In the genomic region with DNA sequence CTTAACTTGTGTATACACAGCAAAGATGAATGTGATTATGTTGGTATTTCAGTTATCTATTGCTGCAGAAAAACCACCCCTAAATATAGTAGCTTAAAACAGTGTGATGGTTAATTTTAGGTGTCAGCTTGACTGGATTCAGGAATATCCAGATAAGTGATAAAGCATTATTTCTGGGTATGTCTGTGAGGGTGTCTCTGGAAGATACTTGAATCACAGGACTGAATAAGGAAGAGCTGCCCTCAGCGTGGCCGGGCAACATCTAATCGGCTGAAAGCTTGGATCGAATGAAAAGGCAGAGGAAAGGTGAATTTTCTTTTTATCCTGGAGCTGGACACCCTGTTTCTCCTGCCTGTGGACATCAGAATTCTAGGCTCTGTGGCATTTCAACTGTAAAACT, we compare ENCODE assay signal across 32 cellular contexts.
"Had no signal": no experiment of that assay in that cellular context is flagged by ENCODE, and none has a peak within 500 bp of the region (broad histone marks: within the 10 kb centered on the region; RNA-seq: fewer than 3 reads in every experiment).

No MANE protein-coding gene starts in this region.

- H3K27me3 ChIP-seq: neural progenitor cell, ovary, right lobe of liver, sigmoid colon, spleen, suprapubic skin, testis, tibial artery, transverse colon, upper lobe of right lung, uterus had no signal

- H3K27ac Mint-ChIP-seq: naive B cell; naive thymus-derived CD8-positive, alpha-beta T cell; natural killer cell treated with Interleukin-12 subunit alpha and Interleukin-12 subunit beta and Interleukin-15 and Interleukin-18, amount 100 ng/mL, for 72 hours; neural progenitor cell; progenitor cell of endocrine pancreas; stimulated activated memory B cell treated with anti-CD40 and anti-IgM and Interleukin-4, amounts not matched to agents 10 μg/mL and 1 μg/mL and 100 μg/mL, for 72 hours; stimulated activated naive CD8-positive, alpha-beta T cell treated with anti-CD3 and anti-CD28 coated beads, Interleukin-15, amount 100 ng/mL, for 72 hours; type B pancreatic cell had no signal

- H3K9me3 ChIP-seq: ovary, psoas muscle, right lobe of liver, sigmoid colon, suprapubic skin, testis, tibial artery, transverse colon, upper lobe of right lung, uterus had no signal

- ATAC-seq: naive thymus-derived CD8-positive, alpha-beta T cell; natural killer cell treated with Interleukin-12 subunit alpha and Interleukin-12 subunit beta and Interleukin-15 and Interleukin-18, amount 100 ng/mL, for 72 hours; psoas muscle; right lobe of liver; stimulated activated memory B cell treated with anti-CD40 and anti-IgM and Interleukin-4, amounts not matched to agents 10 μg/mL and 1 μg/mL and 100 μg/mL, for 72 hours; stimulated activated naive CD8-positive, alpha-beta T cell treated with anti-CD3 and anti-CD28 coated beads, Interleukin-15, amount 100 ng/mL, for 72 hours; stimulated activated naive CD8-positive, alpha-beta T cell treated with anti-CD3 and anti-CD28 coated beads, Interleukin-15, Interleukin-2, amounts not matched to agents 100 U/mL and 50 U/mL, for 24 hours; upper lobe of right lung had no signal

- H3K36me3 Mint-ChIP-seq: naive B cell; naive thymus-derived CD8-positive, alpha-beta T cell; natural killer cell treated with Interleukin-12 subunit alpha and Interleukin-12 subunit beta and Interleukin-15 and Interleukin-18, amount 100 ng/mL, for 72 hours; neural progenitor cell; stimulated activated memory B cell treated with anti-CD40 and anti-IgM and Interleukin-4, amounts not matched to agents 10 μg/mL and 1 μg/mL and 100 μg/mL, for 72 hours; type B pancreatic cell had no signal

- H3K27ac ChIP-seq: neural progenitor cell, ovary, parathyroid adenoma, psoas muscle, right lobe of liver, sigmoid colon, skin epidermis, spleen, suprapubic skin, testis, tibial artery, transverse colon, upper lobe of right lung, uterus had no signal

- H3K36me3 ChIP-seq: neural progenitor cell, ovary, right lobe of liver, sigmoid colon, spleen, suprapubic skin, tibial artery, transverse colon, upper lobe of right lung, uterus had no signal

- DNase-seq: naive B cell; naive thymus-derived CD8-positive, alpha-beta T cell; occipital lobe; ovary; posterior cingulate gyrus; psoas muscle; right lobe of liver; sigmoid colon; spleen; stimulated activated CD4-positive, alpha-beta T cell treated with anti-CD3 and anti-CD28 coated beads, Interleukin-12 subunit alpha, Interleukin-12 subunit beta, amount 100 ng/mL, for 4 hours; stimulated activated CD4-positive, alpha-beta T cell treated with anti-CD3 and anti-CD28 coated beads, Interleukin-1b, Interleukin-23, amount 100 ng/mL, for 48 hours; stimulated activated CD4-positive, alpha-beta T cell treated with anti-CD3 and anti-CD28 coated beads, Interleukin-4, amount 100 ng/mL, for 1 hour; stimulated activated CD4-positive, alpha-beta T cell treated with anti-CD3 and anti-CD28 coated beads, Interleukin-4, amount 100 ng/mL, for 4 hours; stimulated activated CD8-positive, alpha-beta memory T cell treated with anti-CD3 and anti-CD28 coated beads, Interleukin-4, amount 100 ng/mL, for 48 hours; stimulated activated naive CD4-positive, alpha-beta T cell; stimulated activated naive CD8-positive, alpha-beta T cell treated with anti-CD3 and anti-CD28 coated beads, Interleukin-15, amount 100 ng/mL, for 72 hours; stimulated activated naive CD8-positive, alpha-beta T cell treated with anti-CD3 and anti-CD28 coated beads, Interleukin-15, Interleukin-2, amounts not matched to agents 100 U/mL and 50 U/mL, for 24 hours; substantia nigra; testis; tibial artery; transverse colon; upper lobe of right lung; uterus had no signal

- H3K4me1 ChIP-seq: neural progenitor cell, parathyroid adenoma, psoas muscle, right lobe of liver, sigmoid colon, spleen, suprapubic skin, testis, tibial artery, transverse colon, upper lobe of right lung, uterus had no signal

- H3K9me3 Mint-ChIP-seq: neural progenitor cell, type B pancreatic cell had no signal

- H3K4me1 Mint-ChIP-seq: naive B cell; naive thymus-derived CD8-positive, alpha-beta T cell; stimulated activated memory B cell treated with anti-CD40 and anti-IgM and Interleukin-4, amounts not matched to agents 10 μg/mL and 1 μg/mL and 100 μg/mL, for 72 hours; stimulated activated naive CD8-positive, alpha-beta T cell treated with anti-CD3 and anti-CD28 coated beads, Interleukin-15, amount 100 ng/mL, for 72 hours had no signal

- H3K4me3 ChIP-seq: neural progenitor cell, ovary, psoas muscle, right lobe of liver, sigmoid colon, skin epidermis, smooth muscle cell, spleen, suprapubic skin, testis, tibial artery, transverse colon, upper lobe of right lung, uterus had no signal

- H3K27me3 Mint-ChIP-seq: naive B cell; naive thymus-derived CD8-positive, alpha-beta T cell; natural killer cell treated with Interleukin-12 subunit alpha and Interleukin-12 subunit beta and Interleukin-15 and Interleukin-18, amount 100 ng/mL, for 72 hours; progenitor cell of endocrine pancreas; stimulated activated memory B cell treated with anti-CD40 and anti-IgM and Interleukin-4, amounts not matched to agents 10 μg/mL and 1 μg/mL and 100 μg/mL, for 72 hours; stimulated activated naive CD8-positive, alpha-beta T cell treated with anti-CD3 and anti-CD28 coated beads, Interleukin-15, amount 100 ng/mL, for 72 hours had no signal

- H3K4me3 Mint-ChIP-seq: naive thymus-derived CD8-positive, alpha-beta T cell; natural killer cell treated with Interleukin-12 subunit alpha and Interleukin-12 subunit beta and Interleukin-15 and Interleukin-18, amount 100 ng/mL, for 72 hours; neural progenitor cell; stimulated activated memory B cell treated with anti-CD40 and anti-IgM and Interleukin-4, amounts not matched to agents 10 μg/mL and 1 μg/mL and 100 μg/mL, for 72 hours; stimulated activated naive CD8-positive, alpha-beta T cell treated with anti-CD3 and anti-CD28 coated beads, Interleukin-15, amount 100 ng/mL, for 72 hours; type B pancreatic cell had no signal
